1 cellular context compared by ENCODE assay signal in the genomic region with DNA sequence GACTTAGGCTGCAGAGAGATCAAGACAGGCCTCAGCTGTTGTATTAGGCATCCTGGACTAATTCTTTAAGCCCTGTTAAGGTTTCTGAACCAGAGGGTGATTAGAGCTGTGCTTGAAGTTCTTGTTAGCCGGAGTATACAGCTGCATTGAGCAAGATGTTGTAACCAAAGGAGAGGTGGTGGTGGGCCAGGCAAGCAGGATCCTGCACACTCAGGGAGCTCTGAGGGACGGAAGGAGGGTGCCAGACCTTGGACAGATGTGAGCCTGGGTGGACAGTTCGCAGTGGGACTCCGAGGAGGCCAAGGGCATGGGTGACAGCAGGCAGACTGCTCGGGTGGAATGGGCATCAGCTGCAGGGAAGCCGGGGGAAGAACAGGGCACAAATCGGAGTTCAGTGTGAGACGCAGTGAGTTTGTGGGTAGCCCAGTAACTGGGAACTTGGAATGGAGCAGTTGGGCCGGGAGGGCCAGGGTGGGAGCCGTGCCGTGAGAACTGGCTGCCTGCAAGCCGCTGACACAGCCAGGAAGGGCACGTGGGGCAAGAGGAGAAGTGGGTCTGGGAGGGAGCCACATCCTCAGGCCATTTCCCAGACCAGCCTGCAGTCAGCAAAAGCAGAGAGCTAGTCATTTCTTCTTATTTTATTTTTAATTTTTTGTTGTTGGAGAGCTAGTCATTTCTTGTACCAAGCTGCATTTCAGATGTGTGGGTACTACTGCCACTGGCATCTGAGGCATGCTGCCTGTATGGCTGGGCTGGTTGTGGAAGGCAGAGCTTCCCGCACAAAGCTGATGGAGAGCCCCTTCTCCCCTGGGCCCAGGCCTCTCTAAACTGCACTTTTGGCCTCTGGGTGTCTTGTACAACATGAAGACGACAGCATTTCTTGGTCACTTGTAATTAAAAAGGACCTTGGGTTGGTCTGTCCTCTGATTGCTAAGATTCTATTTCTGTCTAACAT.
TF ChIP-seq lines count a peak whose summit lies in the region.

No MANE protein-coding gene starts in this region.

TF ChIP-seq in IMR-90, 13 proteins besides CTCF, POLR2A, EP300 and RAD21 (continued from another document):
- TF ChIP-seq, protein P1, sequence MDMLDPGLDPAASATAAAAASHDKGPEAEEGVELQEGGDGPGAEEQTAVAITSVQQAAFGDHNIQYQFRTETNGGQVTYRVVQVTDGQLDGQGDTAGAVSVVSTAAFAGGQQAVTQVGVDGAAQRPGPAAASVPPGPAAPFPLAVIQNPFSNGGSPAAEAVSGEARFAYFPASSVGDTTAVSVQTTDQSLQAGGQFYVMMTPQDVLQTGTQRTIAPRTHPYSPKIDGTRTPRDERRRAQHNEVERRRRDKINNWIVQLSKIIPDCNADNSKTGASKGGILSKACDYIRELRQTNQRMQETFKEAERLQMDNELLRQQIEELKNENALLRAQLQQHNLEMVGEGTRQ (IDR thresholded peaks at IDR 0.05; ENCODE audit: low read depth, low read length): peak; percentile 46; the same call in 1 of the 2 replicates
